Comparison of ENCODE assay signal across 8 cellular contexts in the genomic region with DNA sequence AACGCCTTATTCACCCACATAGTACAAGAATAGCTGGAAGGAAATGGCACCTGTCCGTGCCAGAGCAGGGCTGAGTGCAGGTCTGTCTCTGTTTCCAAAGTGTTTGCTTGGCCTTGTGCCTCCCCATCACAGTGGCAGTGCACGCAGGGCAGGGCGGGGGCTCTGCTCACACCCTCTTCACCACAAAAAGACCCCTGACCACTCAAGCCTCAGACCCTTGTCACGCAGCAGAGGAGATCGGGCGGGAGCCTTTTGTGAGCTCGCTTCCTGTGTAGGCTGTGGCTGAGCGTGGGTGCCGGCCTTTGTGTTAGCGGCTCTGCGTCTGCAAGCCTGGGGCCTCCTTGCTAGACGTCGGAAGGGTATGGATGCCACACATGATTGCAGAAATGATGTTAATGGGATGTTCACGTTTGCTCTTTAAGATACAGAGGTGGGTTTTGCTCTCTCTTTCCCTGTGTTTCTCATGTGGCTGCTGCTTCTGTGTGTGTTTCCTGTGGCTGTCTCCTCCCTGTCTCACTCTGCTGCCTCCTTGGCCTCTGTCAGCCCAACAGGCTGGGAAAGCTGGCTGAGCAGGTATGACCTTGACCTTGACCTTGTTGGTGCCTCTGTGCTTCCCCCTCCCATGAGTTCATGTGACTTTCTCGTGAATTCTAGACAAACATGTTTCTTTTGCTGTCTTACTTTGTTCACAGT. TPM values are rescaled to one million over a fixed set of nuclear protein-coding genes. Genes with fewer than 3 reads are reported as not detected.
DNase-seq lines count a peak whose midpoint lies in the region; ATAC-seq and TF ChIP-seq lines count a peak whose summit lies in the region.

No MANE protein-coding gene starts in this region.

- H2AFZ ChIP-seq in hepatocyte: no peak overlapping the region

- H3K4me1 Mint-ChIP-seq in activated CD8-positive, alpha-beta memory T cell treated with anti-CD3 and anti-CD28 coated beads, Interleukin-2, amount 10 ng/mL, durations not matched to agents 7 days and 5 days: peaks cover 29% of the 10 kb centered on the region

- H3K27ac Mint-ChIP-seq in activated CD8-positive, alpha-beta memory T cell treated with anti-CD3 and anti-CD28 coated beads, Interleukin-2, amount 10 ng/mL, durations not matched to agents 7 days and 5 days: peak overlapping the region; percentile 90

- intact Hi-C loops in left ventricle myocardium superior (cut with micrococcal nuclease): no loop called here

- DNase-seq in activated CD8-positive, alpha-beta memory T cell treated with anti-CD3 and anti-CD28 coated beads, Interleukin-2, amount 10 ng/mL, durations not matched to agents 7 days and 5 days: peak; percentile 79
- DNase-seq in left ventricle myocardium superior: no peak
- peak; percentile 41 for DNase-seq in stimulated activated CD8-positive, alpha-beta memory T cell treated with anti-CD3 and anti-CD28 coated beads, Interleukin-12 subunit alpha, Interleukin-12 subunit beta, amount 100 ng/mL, for 4 hours (ENCODE audit: low read depth)
- DNase-seq in cerebellar cortex (ENCODE audit: low spot score): no peak
- DNase-seq in hepatocyte (ENCODE audit: low spot score): no peak

- CTCF ChIA-PET in activated CD8-positive, alpha-beta memory T cell treated with anti-CD3 and anti-CD28 coated beads, Interleukin-2, amount 10 ng/mL, durations not matched to agents 7 days and 5 days (lab: Charles Lee): interaction anchor here (0.6 to 2.1 kb wide), 8 partner anchors 13 to 416 kb away, joined by 3 to 8 read pairs (median 4); a partner anchor contains a TSS

- 91% methylated on average over 16 of the region's 16 CpGs for WGBS in hepatocyte (ENCODE audit: low lambda C conversion rate, missing lambda C conversion rate)

- H3K36me3 Mint-ChIP-seq in activated CD8-positive, alpha-beta memory T cell treated with anti-CD3 and anti-CD28 coated beads, Interleukin-2, amount 10 ng/mL, durations not matched to agents 7 days and 5 days: peaks cover 35% of the 10 kb centered on the region

- peak overlapping the region; percentile 66 for H3K4me3 Mint-ChIP-seq in activated CD8-positive, alpha-beta memory T cell treated with anti-CD3 and anti-CD28 coated beads, Interleukin-2, amount 10 ng/mL, durations not matched to agents 7 days and 5 days

- no peaks in the 10 kb centered on the region for H3K79me2 ChIP-seq in hepatocyte

- H3K36me3 ChIP-seq in hepatocyte (replicated peaks; ENCODE audit: insufficient read depth, low read depth): no peaks in the 10 kb centered on the region

- no peaks in the 10 kb centered on the region for H3K9me2 ChIP-seq in hepatocyte (replicated peaks; ENCODE audit: insufficient read depth)

- no peak overlapping the region for H3K4me3 ChIP-seq in hepatocyte

- H3K27me3 Mint-ChIP-seq in activated CD8-positive, alpha-beta memory T cell treated with anti-CD3 and anti-CD28 coated beads, Interleukin-2, amount 10 ng/mL, durations not matched to agents 7 days and 5 days: no peaks in the 10 kb centered on the region

- no peaks in the 10 kb centered on the region for H3K27me3 ChIP-seq in hepatocyte

- no peak for TF ChIP-seq CTCF in hepatocyte (IDR thresholded peaks at IDR 0.05; ENCODE audit: poor library complexity)

- H3K9me3 ChIP-seq in hepatocyte (ENCODE audit: low read depth): no peaks in the 10 kb centered on the region

- H3K9me3 Mint-ChIP-seq in activated CD8-positive, alpha-beta memory T cell treated with anti-CD3 and anti-CD28 coated beads, Interleukin-2, amount 10 ng/mL, durations not matched to agents 7 days and 5 days (ENCODE audit: low read depth): no peaks in the 10 kb centered on the region

- H4K20me1 ChIP-seq in hepatocyte (ENCODE audit: insufficient read depth, poor library complexity, severe bottlenecking): no peaks in the 10 kb centered on the region

- ATAC-seq in GM21529 (IDR thresholded peaks at IDR 0.05; ENCODE audit: unreplicated experiment) (peak; percentile 53), left ventricle myocardium superior (peak; percentile 4), esophagus mucosa (no peak), HG03457 (IDR thresholded peaks at IDR 0.05; ENCODE audit: unreplicated experiment) (no peak)
- ATAC-seq in activated CD8-positive, alpha-beta memory T cell treated with anti-CD3 and anti-CD28 coated beads, Interleukin-2, amount 10 ng/mL, durations not matched to agents 7 days and 5 days: peak; percentile 88

- no peak overlapping the region for H3K4me2 ChIP-seq in hepatocyte

- H3K4me1 ChIP-seq in hepatocyte (ENCODE audit: insufficient read depth): no peaks in the 10 kb centered on the region

- no peak overlapping the region for H3K27ac ChIP-seq in hepatocyte

RNA-seq across cellular contexts. Expression of a gene that starts 45.4 kb away (rescaled TPM):
- 1 to 10 TPM in 1 of 2 experiments, under 1 TPM in 1; 0.77 to 1.5 TPM for total RNA-seq in activated CD8-positive, alpha-beta memory T cell treated with anti-CD3 and anti-CD28 coated beads, Interleukin-2, amount 10 ng/mL, durations not matched to agents 7 days and 5 days
- total RNA-seq in left ventricle myocardium superior (3.5 TPM), hepatocyte (not detected in 2 replicates), esophagus mucosa (0.64 TPM)
- polyA plus RNA-seq in hepatocyte: not detected in 2 replicates

Comparison
In these comparisons a context has a peak if more than half of its experiments do, and no peak if none do; other contexts are left out.
1. ATAC-seq: peak in GM21529 (single experiment), activated CD8-positive, alpha-beta memory T cell treated with anti-CD3 and anti-CD28 coated beads, Interleukin-2, amount 10 ng/mL, durations not matched to agents 7 days and 5 days (single experiment) and left ventricle myocardium superior (single experiment); none in esophagus mucosa (single experiment) and HG03457 (single experiment).
2. DNase-seq: peak in activated CD8-positive, alpha-beta memory T cell treated with anti-CD3 and anti-CD28 coated beads, Interleukin-2, amount 10 ng/mL, durations not matched to agents 7 days and 5 days (single experiment) and stimulated activated CD8-positive, alpha-beta memory T cell treated with anti-CD3 and anti-CD28 coated beads, Interleukin-12 subunit alpha, Interleukin-12 subunit beta, amount 100 ng/mL, for 4 hours (single experiment); none in left ventricle myocardium superior (single experiment), cerebellar cortex (single experiment) and hepatocyte (single experiment).